Comparison of ENCODE assay signal across 26 cellular contexts in the genomic region with DNA sequence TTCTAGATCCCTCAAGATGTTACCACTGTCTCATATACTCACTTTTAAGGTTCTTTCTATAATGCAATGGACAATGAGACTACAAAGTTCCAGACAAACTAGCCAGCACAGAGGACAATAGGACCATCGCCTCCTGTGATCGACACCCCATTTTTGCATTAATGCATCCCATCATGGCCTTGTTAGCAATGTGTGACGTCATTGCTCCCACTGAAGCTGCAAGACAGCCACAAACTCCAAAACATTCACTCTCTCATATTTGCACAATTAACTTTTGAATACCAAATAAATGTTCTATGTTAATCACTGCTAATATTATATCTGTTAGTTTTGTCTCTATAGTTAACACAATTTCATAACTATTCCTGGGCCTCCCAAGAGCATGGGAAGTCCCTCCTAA.
"Had no signal": no experiment of that assay in that cellular context is flagged by ENCODE, and none has a peak within 500 bp of the region (broad histone marks: within the 10 kb centered on the region; RNA-seq: fewer than 3 reads in every experiment).

No MANE protein-coding gene starts in this region.

- H3K27ac Mint-ChIP-seq: dendritic cell treated with granulocyte-macrophage colony-stimulating factor and Interleukin-4, amounts not matched to agents 40 ng/mL and 50 ng/mL, for 4 days; effector memory CD8-positive, alpha-beta T cell; endodermal cell had no signal

- H3K9me3 ChIP-seq: colonic mucosa, esophagus squamous epithelium, gastrocnemius medialis, heart right ventricle, left lung, lower lobe of right lung, mucosa of descending colon had no signal

- H3K9me3 Mint-ChIP-seq: dendritic cell treated with granulocyte-macrophage colony-stimulating factor and Interleukin-4, amounts not matched to agents 40 ng/mL and 50 ng/mL, for 4 days; effector memory CD8-positive, alpha-beta T cell; endodermal cell had no signal

- H3K27me3 Mint-ChIP-seq: dendritic cell treated with granulocyte-macrophage colony-stimulating factor and Interleukin-4, amounts not matched to agents 40 ng/mL and 50 ng/mL, for 4 days had no signal

- H3K4me3 Mint-ChIP-seq: dendritic cell treated with granulocyte-macrophage colony-stimulating factor and Interleukin-4, amounts not matched to agents 40 ng/mL and 50 ng/mL, for 4 days; effector memory CD8-positive, alpha-beta T cell; endodermal cell; mesothelial cell of epicardium had no signal

- H3K36me3 ChIP-seq: colonic mucosa, esophagus squamous epithelium, gastrocnemius medialis, heart right ventricle, left lung, lower lobe of right lung had no signal

- FAIRE-seq: endometrium, islet of Langerhans, keratinocyte had no signal

- H3K36me3 Mint-ChIP-seq: mesothelial cell of epicardium had no signal

- H3K4me1 ChIP-seq: colonic mucosa, esophagus squamous epithelium, gastrocnemius medialis, left lung, lower lobe of right lung had no signal

- ATAC-seq: effector memory CD8-positive, alpha-beta T cell; esophagus mucosa; gastrocnemius medialis; heart right ventricle; left cardiac atrium; left lung; left ventricle myocardium superior; lower lobe of right lung; mucosa of descending colon had no signal

- H3K4me3 ChIP-seq: colonic mucosa, esophagus squamous epithelium, gastrocnemius medialis, heart right ventricle, left lung, lower lobe of right lung, mucosa of descending colon had no signal

- H3K27me3 ChIP-seq: colonic mucosa, esophagus squamous epithelium, gastrocnemius medialis, heart right ventricle, left lung had no signal

- H3K27ac ChIP-seq: colonic mucosa, epithelial cell of prostate, esophagus squamous epithelium, gastrocnemius medialis, heart right ventricle, left lung, lower lobe of right lung had no signal

- DNase-seq: colonic mucosa; cortex of kidney; effector CD8-positive, alpha-beta T cell; effector memory CD8-positive, alpha-beta T cell; endodermal cell; erythroblast; esophagus squamous epithelium; foreskin fibroblast; foreskin melanocyte; gastrocnemius medialis; glutamatergic neuron; head of caudate nucleus; heart right ventricle; hippocampal formation; left cardiac atrium; left lung; left ventricle myocardium superior; lower lobe of right lung; mucosa of descending colon had no signal
